In genomic region chr1:59070607-59071006, GRCh38 we compare ENCODE assay signal across 1 cellular context.
TF ChIP-seq lines count a peak whose summit lies in the region.

No MANE protein-coding gene starts in this region.

TF ChIP-seq in HepG2, 621 proteins besides CTCF, POLR2A, EP300 and RAD21 (continued from another document):
- TF ChIP-seq ZNF704 (CRISPR knock-in tag; IDR thresholded peaks at IDR 0.05; ENCODE audit: borderline replicate concordance) (no peak), GATAD2A (CRISPR knock-in tag; IDR thresholded peaks at IDR 0.05) (peak; percentile 86), CEBPG (CRISPR knock-in tag; IDR thresholded peaks at IDR 0.05) (peak; percentile 65), SOX5 (CRISPR knock-in tag; IDR thresholded peaks at IDR 0.05; ENCODE audit: borderline replicate concordance) (peak; percentile 11; the same call in 1 of the 2 replicates), ZNF484 (CRISPR knock-in tag; IDR thresholded peaks at IDR 0.05; ENCODE audit: borderline replicate concordance, low read depth) (no peak), FOXC1 (CRISPR knock-in tag; IDR thresholded peaks at IDR 0.05; ENCODE audit: borderline replicate concordance) (no peak), CREM (IDR thresholded peaks at IDR 0.05) (0 out of 2 replicates have a peak, but pooled peaks have one; percentile 27), CREM (CRISPR knock-in tag; IDR thresholded peaks at IDR 0.05) (no peak), AGO2 (optimal IDR thresholded peaks at IDR 0.05; ENCODE audit: low read depth, low read length) (no peak), ZNF687 (CRISPR knock-in tag; IDR thresholded peaks at IDR 0.05) (no peak), SRSF9 (IDR thresholded peaks at IDR 0.05; ENCODE audit: borderline replicate concordance, insufficient read depth, low read depth, low read length, poor library complexity, severe bottlenecking) (no peak), HMG20A (CRISPR knock-in tag; IDR thresholded peaks at IDR 0.05; ENCODE audit: borderline replicate concordance) (peak; percentile 71), CEBPB (IDR thresholded peaks at IDR 0.05; ENCODE audit: borderline replicate concordance, low read depth, low read length) (peak; percentile 86)
- TF ChIP-seq, protein P1, sequence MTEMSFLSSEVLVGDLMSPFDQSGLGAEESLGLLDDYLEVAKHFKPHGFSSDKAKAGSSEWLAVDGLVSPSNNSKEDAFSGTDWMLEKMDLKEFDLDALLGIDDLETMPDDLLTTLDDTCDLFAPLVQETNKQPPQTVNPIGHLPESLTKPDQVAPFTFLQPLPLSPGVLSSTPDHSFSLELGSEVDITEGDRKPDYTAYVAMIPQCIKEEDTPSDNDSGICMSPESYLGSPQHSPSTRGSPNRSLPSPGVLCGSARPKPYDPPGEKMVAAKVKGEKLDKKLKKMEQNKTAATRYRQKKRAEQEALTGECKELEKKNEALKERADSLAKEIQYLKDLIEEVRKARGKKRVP (CRISPR knock-in tag; IDR thresholded peaks at IDR 0.05) = peak; percentile 88 to 89
- TF ChIP-seq, protein P2, sequence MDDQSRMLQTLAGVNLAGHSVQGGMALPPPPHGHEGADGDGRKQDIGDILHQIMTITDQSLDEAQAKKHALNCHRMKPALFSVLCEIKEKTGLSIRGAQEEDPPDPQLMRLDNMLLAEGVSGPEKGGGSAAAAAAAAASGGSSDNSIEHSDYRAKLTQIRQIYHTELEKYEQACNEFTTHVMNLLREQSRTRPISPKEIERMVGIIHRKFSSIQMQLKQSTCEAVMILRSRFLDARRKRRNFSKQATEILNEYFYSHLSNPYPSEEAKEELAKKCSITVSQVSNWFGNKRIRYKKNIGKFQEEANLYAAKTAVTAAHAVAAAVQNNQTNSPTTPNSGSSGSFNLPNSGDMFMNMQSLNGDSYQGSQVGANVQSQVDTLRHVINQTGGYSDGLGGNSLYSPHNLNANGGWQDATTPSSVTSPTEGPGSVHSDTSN (CRISPR knock-in tag; IDR thresholded peaks at IDR 0.05; ENCODE audit: borderline replicate concordance) = no peak
